ENCODE assay signal across 15 cellular contexts in the genomic region with DNA sequence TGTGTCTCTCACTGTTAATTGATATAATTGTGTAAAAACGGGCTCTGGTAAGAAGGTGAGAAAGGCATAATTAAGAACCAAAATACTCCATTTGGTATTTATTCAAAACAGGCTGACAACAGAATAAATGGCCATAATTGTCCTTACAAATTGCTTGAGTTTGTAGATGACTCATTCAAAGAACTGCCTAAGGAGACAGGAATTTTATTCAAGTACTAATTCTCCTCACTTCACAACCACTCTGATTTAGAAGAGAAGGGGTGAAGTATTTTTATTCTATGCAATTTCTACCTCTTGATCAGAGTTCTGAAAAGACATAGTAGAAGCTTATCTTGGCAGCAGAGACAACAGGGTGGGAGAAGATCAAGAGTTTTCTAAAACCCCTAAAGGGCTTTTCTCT. TPM values are rescaled to one million over a fixed set of nuclear protein-coding genes. Genes with fewer than 3 reads are reported as not detected.
DNase-seq lines count a peak whose midpoint lies in the region; ATAC-seq and TF ChIP-seq lines count a peak whose summit lies in the region.
"Had no signal": no experiment of that assay in that cellular context is flagged by ENCODE, and none has a peak within 500 bp of the region (broad histone marks: within the 10 kb centered on the region; RNA-seq: fewer than 3 reads in every experiment).

No MANE protein-coding gene starts in this region.

- H3K9me3 ChIP-seq in GM23248 (ENCODE audit: low read depth) (no peaks in the 10 kb centered on the region), skeletal muscle satellite cell (replicated peaks; ENCODE audit: low read length) (no peaks in the 10 kb centered on the region), right lobe of liver (no peaks in the 10 kb centered on the region), tibial artery (no peaks in the 10 kb centered on the region)
- H3K9me3 ChIP-seq: heart right ventricle, spleen, vagina had no signal

- no peak for TF ChIP-seq POLR2A in right lobe of liver (IDR thresholded peaks at IDR 0.05)

- 0% methylated on average over 1 of the region's 1 CpG for WGBS in GM23248 (ENCODE audit: low coverage in 1 of 2, low lambda C conversion rate in 2 of 2, missing lambda C conversion rate in 2 of 2), 2 experiments
- 33% methylated on average over 1 of the region's 1 CpG for WGBS in right lobe of liver (ENCODE audit: insufficient coverage, low coverage, low lambda C conversion rate, missing lambda C conversion rate)

- H3K27me3 ChIP-seq in GM23248 (replicated peaks; ENCODE audit: insufficient read depth) (no peaks in the 10 kb centered on the region), skeletal muscle satellite cell (ENCODE audit: control insufficient read depth, insufficient read depth, low read length) (no peaks in the 10 kb centered on the region), right lobe of liver (no peaks in the 10 kb centered on the region), tibial artery (no peaks in the 10 kb centered on the region)
- H3K27me3 ChIP-seq: heart right ventricle, spleen, vagina had no signal

- no peak for ATAC-seq in GM18867 (IDR thresholded peaks at IDR 0.05; ENCODE audit: unreplicated experiment)
- no peak for ATAC-seq in right lobe of liver
- ATAC-seq: heart right ventricle had no signal

- in situ Hi-C loops in GM23248 (cut with MboI), result no loop called here

- H3F3A ChIP-seq in GM23248 (ENCODE audit: insufficient read depth), result peaks cover 13% of the 10 kb centered on the region; the same call in 1 of the 2 replicates

- no peaks in the 10 kb centered on the region for H4K20me1 ChIP-seq in GM23248 (ENCODE audit: insufficient read depth)

- peaks cover 28% of the 10 kb centered on the region for H3K4me1 ChIP-seq in GM23248 (ENCODE audit: insufficient read depth)
- peaks cover 22% of the 10 kb centered on the region for H3K4me1 ChIP-seq in skeletal muscle satellite cell (ENCODE audit: control insufficient read depth, insufficient read depth, low read length)
- no peaks in the 10 kb centered on the region for H3K4me1 ChIP-seq in right lobe of liver
- no peaks in the 10 kb centered on the region for H3K4me1 ChIP-seq in tibial artery
- H3K4me1 ChIP-seq: spleen, vagina had no signal

- H3K36me3 ChIP-seq in GM23248 (ENCODE audit: low read depth) (no peaks in the 10 kb centered on the region), skeletal muscle satellite cell (ENCODE audit: insufficient read depth, low read length) (no peaks in the 10 kb centered on the region), right lobe of liver (no peaks in the 10 kb centered on the region), tibial artery (no peaks in the 10 kb centered on the region)
- H3K36me3 ChIP-seq: heart right ventricle, spleen, vagina had no signal

- TF ChIP-seq CTCF in right lobe of liver (IDR thresholded peaks at IDR 0.05), result no peak
- no peak for TF ChIP-seq CTCF in tibial artery (IDR thresholded peaks at IDR 0.05)

- H3K27ac ChIP-seq in GM23248 (no peak overlapping the region; the same call in 1 of the 2 replicates), epithelial cell of prostate (peak overlapping the region; percentile 54), right lobe of liver (no peak overlapping the region), tibial artery (no peak overlapping the region)
- H3K27ac ChIP-seq: heart right ventricle, spleen, vagina had no signal

- DNase-seq in GM23248 (peak; percentile 57), RKO (ENCODE audit: low spot score) (peak; percentile 8), epithelial cell of prostate (ENCODE audit: low read depth, low spot score) (no peak), right lobe of liver (no peak), tibial artery (no peak)
- DNase-seq: activated naive CD4-positive, alpha-beta T cell treated with Interleukin-2 at 50 U/mL for 16 hours; caudate nucleus; CD8-positive, alpha-beta memory T cell; GF-D8; heart right ventricle; kidney glomerular epithelial cell; spleen had no signal

- intact Hi-C loops in right lobe of liver (cut with DNase I) (no loop called here), tibial artery (cut with DNase I; ENCODE audit: low total_unique reads) (no loop called here)

- no peak overlapping the region for H2AFZ ChIP-seq in GM23248

- H3K4me3 ChIP-seq in GM23248 (no peak overlapping the region), skeletal muscle satellite cell (ENCODE audit: low read length) (no peak overlapping the region), right lobe of liver (no peak overlapping the region), tibial artery (no peak overlapping the region)
- H3K4me3 ChIP-seq: heart right ventricle, spleen, vagina had no signal

- H3K4me2 ChIP-seq in GM23248 (ENCODE audit: unreplicated experiment), result peak overlapping the region; percentile 48
- peak overlapping the region; percentile 6 for H3K4me2 ChIP-seq in skeletal muscle satellite cell (ENCODE audit: low read length)

- no peaks in the 10 kb centered on the region for H3K9me2 ChIP-seq in GM23248 (ENCODE audit: insufficient read depth)

- peaks cover 57% of the 10 kb centered on the region for H3K79me2 ChIP-seq in GM23248 (ENCODE audit: insufficient read depth)

- H3K9ac ChIP-seq in GM23248 (no peak overlapping the region), skeletal muscle satellite cell (ENCODE audit: low read depth, low read length) (no peak overlapping the region)

RNA-seq across cellular contexts. Expression of a gene that starts 43.1 kb away (rescaled TPM):
- total RNA-seq in GM23248 (2014; rRNA removed; shearing (Covaris generic)), result 26.2 and 29.7 TPM in 2 replicates
- polyA plus RNA-seq in GM23248 (2016; fragmentation: Nextera tagmentation; extraction: Ambion mirVana), result 8.5 and 9.1 TPM in 2 replicates
- total RNA-seq in skeletal muscle satellite cell (2012; rRNA removed), result 21.4 and 32.7 TPM in 2 replicates
- total RNA-seq in right lobe of liver, result 10 to 100 TPM; 21.4 to 34.0 (median 29.1) TPM

Comparison
In these comparisons a context has a peak if more than half of its experiments do, and no peak if none do; other contexts are left out.
1. DNase-seq: peak in GM23248 (single experiment) and RKO (single experiment); none in epithelial cell of prostate (single experiment), right lobe of liver (0 of 3) and tibial artery (0 of 2).